Comparison of ENCODE assay signal across 8 cellular contexts in genomic region chr1:192539450-192540132, GRCh38. TPM values are rescaled to one million over a fixed set of nuclear protein-coding genes. Genes with fewer than 3 reads are reported as not detected.
DNase-seq lines count a peak whose midpoint lies in the region; ATAC-seq and TF ChIP-seq lines count a peak whose summit lies in the region.

No MANE protein-coding gene starts in this region.

- H3K4me3 ChIP-seq in foreskin fibroblast (ENCODE audit: low read depth in 1 of 2, low read length in 2 of 2), result no peak overlapping the region
- H3K4me3 ChIP-seq in psoas muscle, result no peak overlapping the region

- H3K27me3 Mint-ChIP-seq in activated naive CD4-positive, alpha-beta T cell treated with anti-CD3 and anti-CD28 coated beads for 36 hours (ENCODE audit: low read depth), result no peaks in the 10 kb centered on the region
- H3K27me3 Mint-ChIP-seq in T-helper 2 cell treated with Interferon-gamma antibody and Interleukin-4, amounts not matched to agents 5 μg/mL and 100 μg/mL, for 36 hours (ENCODE audit: low read depth), result no peaks in the 10 kb centered on the region

- H3K27me3 ChIP-seq in psoas muscle (ENCODE audit: insufficient read depth in 3 of 3, low read length in 2 of 3), result no peaks in the 10 kb centered on the region

- peaks cover 29% of the 10 kb centered on the region for H3K4me1 Mint-ChIP-seq in activated naive CD4-positive, alpha-beta T cell treated with anti-CD3 and anti-CD28 coated beads for 36 hours (ENCODE audit: low read depth)
- H3K4me1 Mint-ChIP-seq in T-helper 2 cell treated with Interferon-gamma antibody and Interleukin-4, amounts not matched to agents 5 μg/mL and 100 μg/mL, for 36 hours (ENCODE audit: low read depth), result peaks cover 63% of the 10 kb centered on the region

- peaks cover 0 to 4% of the 10 kb centered on the region in 2 donors for H3K9me3 Mint-ChIP-seq in activated naive CD4-positive, alpha-beta T cell treated with anti-CD3 and anti-CD28 coated beads, Interleukin-2, amount 50 U/mL, for 72 hours
- no peaks in the 10 kb centered on the region for H3K9me3 Mint-ChIP-seq in activated naive CD4-positive, alpha-beta T cell treated with anti-CD3 and anti-CD28 coated beads for 36 hours
- peaks cover 9% of the 10 kb centered on the region for H3K9me3 Mint-ChIP-seq in T-helper 2 cell treated with Interferon-gamma antibody and Interleukin-4, amounts not matched to agents 5 μg/mL and 100 μg/mL, for 36 hours

- no peak for DNase-seq in activated naive CD4-positive, alpha-beta T cell treated with anti-CD3 and anti-CD28 coated beads, Interleukin-2, amount 50 U/mL, for 72 hours (ENCODE audit: low spot score in 2 of 2)
- no peak for DNase-seq in activated naive CD4-positive, alpha-beta T cell treated with anti-CD3 and anti-CD28 coated beads for 36 hours
- DNase-seq in T-helper 2 cell treated with Interferon-gamma antibody and Interleukin-4, amounts not matched to agents 5 μg/mL and 100 μg/mL, for 36 hours (ENCODE audit: low spot score), result no peak
- DNase-seq in foreskin fibroblast (peak; percentile 77 to 87), psoas muscle (no peak), NCI-H2107 (lab: John Stamatoyannopoulos, UW) (no peak)
- DNase-seq in activated CD4-positive, alpha-beta T cell treated with anti-CD3 and anti-CD28 coated beads, Interleukin-2, amount 50 U/mL, for 48 hours, result no peak

- intact Hi-C loops in activated naive CD4-positive, alpha-beta T cell treated with anti-CD3 and anti-CD28 coated beads for 36 hours (cut with micrococcal nuclease), result loop anchor here (1.0 to 5.0 kb wide), 7 partner anchors 8 to 397 kb away; partner anchors contain the start of genes RGS1 and RGS2
- intact Hi-C loops in psoas muscle (cut with DNase I), result no loop called here

- H3K4me1 ChIP-seq in psoas muscle, result no peaks in the 10 kb centered on the region

- no peak overlapping the region for H3K4me3 Mint-ChIP-seq in activated naive CD4-positive, alpha-beta T cell treated with anti-CD3 and anti-CD28 coated beads for 36 hours
- H3K4me3 Mint-ChIP-seq in T-helper 2 cell treated with Interferon-gamma antibody and Interleukin-4, amounts not matched to agents 5 μg/mL and 100 μg/mL, for 36 hours, result peak overlapping the region; percentile 69

- TF ChIP-seq CTCF in foreskin fibroblast (IDR thresholded peaks at IDR 0.05; ENCODE audit: low read depth, low read length) (no peak), psoas muscle (IDR thresholded peaks at IDR 0.05) (no peak)

- CTCF ChIA-PET in activated naive CD4-positive, alpha-beta T cell treated with anti-CD3 and anti-CD28 coated beads for 36 hours (lab: Charles Lee), result interaction anchor here (0.6 to 1.4 kb wide), 4 partner anchors 12 to 567 kb away, joined by 3 to 6 read pairs (median 4); no protein-coding TSS in a partner anchor

- WGBS in psoas muscle, 3 donors, result 15 to 31% (median 17%) methylated on average over 4 of the region's 4 CpGs

- H3K27ac Mint-ChIP-seq in activated naive CD4-positive, alpha-beta T cell treated with anti-CD3 and anti-CD28 coated beads, Interleukin-2, amount 50 U/mL, for 72 hours, result peak overlapping the region; percentile 76 to 89
- H3K27ac Mint-ChIP-seq in activated naive CD4-positive, alpha-beta T cell treated with anti-CD3 and anti-CD28 coated beads for 36 hours, result no peak overlapping the region
- H3K27ac Mint-ChIP-seq in T-helper 2 cell treated with Interferon-gamma antibody and Interleukin-4, amounts not matched to agents 5 μg/mL and 100 μg/mL, for 36 hours, result peak overlapping the region; percentile 85

- peak in 1 of 2 donors; percentile 26 for ATAC-seq in activated naive CD4-positive, alpha-beta T cell treated with anti-CD3 and anti-CD28 coated beads, Interleukin-2, amount 50 U/mL, for 72 hours
- no peak for ATAC-seq in psoas muscle
- ATAC-seq in HG03025 (IDR thresholded peaks at IDR 0.05; ENCODE audit: low FRiP score, unreplicated experiment), result no peak

- peaks cover 0 to 10% of the 10 kb centered on the region in 2 donors for H3K36me3 Mint-ChIP-seq in activated naive CD4-positive, alpha-beta T cell treated with anti-CD3 and anti-CD28 coated beads, Interleukin-2, amount 50 U/mL, for 72 hours
- H3K36me3 Mint-ChIP-seq in activated naive CD4-positive, alpha-beta T cell treated with anti-CD3 and anti-CD28 coated beads for 36 hours (ENCODE audit: low read depth), result peaks cover 3% of the 10 kb centered on the region
- peaks cover 5% of the 10 kb centered on the region for H3K36me3 Mint-ChIP-seq in T-helper 2 cell treated with Interferon-gamma antibody and Interleukin-4, amounts not matched to agents 5 μg/mL and 100 μg/mL, for 36 hours (ENCODE audit: low read depth)

- no peaks in the 10 kb centered on the region for H3K36me3 ChIP-seq in psoas muscle (ENCODE audit: insufficient read depth in 1 of 2, low read depth in 1 of 2)

- peak overlapping the region; percentile 3 for H3K27ac ChIP-seq in psoas muscle

- no peaks in the 10 kb centered on the region for H3K9me3 ChIP-seq in psoas muscle

RNA-seq across cellular contexts. Expression of gene RGS1, which starts 36.0 kb away (rescaled TPM):
- 10 to 100 TPM in 1 of 2 donors, 1 to 10 TPM in 1; 9.0 to 12.0 TPM for total RNA-seq in activated naive CD4-positive, alpha-beta T cell treated with anti-CD3 and anti-CD28 coated beads, Interleukin-2, amount 50 U/mL, for 72 hours
- 1 to 10 TPM; 4.4 to 6.0 TPM for total RNA-seq in activated naive CD4-positive, alpha-beta T cell treated with anti-CD3 and anti-CD28 coated beads for 36 hours
- total RNA-seq in psoas muscle, result 1 to 10 TPM in 3 of 4 donors, under 1 TPM in 1; 0.61 to 1.7 (median 1.4) TPM
- polyA plus RNA-seq in psoas muscle, result 1 to 10 TPM in 2 of 3 donors, under 1 TPM in 1; 0.06 to 1.7 (median 1.1) TPM

Comparison
In these comparisons a context has a peak if more than half of its experiments do, and no peak if none do; other contexts are left out.
1. DNase-seq: peak in foreskin fibroblast (2 of 2); none in activated naive CD4-positive, alpha-beta T cell treated with anti-CD3 and anti-CD28 coated beads, Interleukin-2, amount 50 U/mL, for 72 hours (0 of 2), activated naive CD4-positive, alpha-beta T cell treated with anti-CD3 and anti-CD28 coated beads for 36 hours (single experiment), T-helper 2 cell treated with Interferon-gamma antibody and Interleukin-4, amounts not matched to agents 5 μg/mL and 100 μg/mL, for 36 hours (single experiment), psoas muscle (0 of 2), activated CD4-positive, alpha-beta T cell treated with anti-CD3 and anti-CD28 coated beads, Interleukin-2, amount 50 U/mL, for 48 hours (0 of 2) and NCI-H2107 (single experiment).